18 cellular contexts compared by ENCODE assay signal in the genomic region with DNA sequence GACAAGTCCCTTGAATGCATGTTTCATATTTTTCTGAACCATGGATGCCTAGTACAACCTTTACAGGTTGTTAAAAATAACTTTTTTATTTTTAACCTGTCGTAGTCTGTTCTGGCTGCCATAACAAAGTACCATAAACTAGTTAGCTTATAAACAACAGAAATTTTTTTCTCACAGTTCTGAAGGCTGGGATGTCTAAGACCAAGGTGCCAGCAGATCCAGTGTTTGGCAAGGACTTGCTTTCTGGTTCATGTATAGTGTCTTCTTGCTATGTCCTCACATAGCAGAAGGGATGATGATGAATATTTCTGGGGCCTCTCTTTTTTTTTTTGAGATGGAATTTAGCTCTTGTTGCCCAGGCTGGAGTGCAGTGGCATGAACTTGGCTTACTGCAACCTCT. TPM values are rescaled to one million over a fixed set of nuclear protein-coding genes. Genes with fewer than 3 reads are reported as not detected.
DNase-seq lines count a peak whose midpoint lies in the region; ATAC-seq and TF ChIP-seq lines count a peak whose summit lies in the region.
"Had no signal": no experiment of that assay in that cellular context is flagged by ENCODE, and none has a peak within 500 bp of the region (broad histone marks: within the 10 kb centered on the region; RNA-seq: fewer than 3 reads in every experiment).

No MANE protein-coding gene starts in this region.

- ATAC-seq in left ventricle myocardium superior = peak; percentile 8
- ATAC-seq: GM12878 had no signal

- WGBS in esophagus muscularis mucosa = 44% methylated on average over 1 of the region's 1 CpG

- H3K4me3 ChIP-seq in esophagus muscularis mucosa (no peak overlapping the region), uterus (no peak overlapping the region)
- H3K4me3 ChIP-seq: GM12878, HAP-1 had no signal

- intact Hi-C loops in esophagus muscularis mucosa (cut with DNase I) = no loop called here
- intact Hi-C loops in left ventricle myocardium superior (cut with micrococcal nuclease) = no loop called here
- intact Hi-C loops in uterus (cut with DNase I; ENCODE audit: low total_unique reads) = no loop called here

- TF ChIP-seq CTCF in VCaP (conservative IDR thresholded peaks at IDR 0.05) (no peak), esophagus muscularis mucosa (IDR thresholded peaks at IDR 0.05) (no peak), uterus (IDR thresholded peaks at IDR 0.05) (no peak)

- H3K9me3 ChIP-seq in esophagus muscularis mucosa (no peaks in the 10 kb centered on the region), uterus (no peaks in the 10 kb centered on the region)
- H3K9me3 ChIP-seq: BE2C, HAP-1 had no signal

- peak overlapping the region; percentile 94 for H3K27ac ChIP-seq in VCaP
- peak overlapping the region; percentile 78 to 83 (median 81) for H3K27ac ChIP-seq in esophagus muscularis mucosa (replicated peaks in 1 of 4)
- peak overlapping the region; percentile 79 to 87 for H3K27ac ChIP-seq in uterus

- peaks cover 51 to 69% (median 61%) of the 10 kb centered on the region in 4 donors for H3K4me1 ChIP-seq in esophagus muscularis mucosa
- H3K4me1 ChIP-seq in uterus = peaks cover 0 to 3% of the 10 kb centered on the region in 2 donors
- H3K4me1 ChIP-seq: BE2C, HAP-1 had no signal

- no peak for TF ChIP-seq POLR2A in esophagus muscularis mucosa (IDR thresholded peaks at IDR 0.05; ENCODE audit: low read depth)
- TF ChIP-seq POLR2A in uterus (IDR thresholded peaks at IDR 0.05) = no peak

- no peak for DNase-seq in esophagus muscularis mucosa (ENCODE audit: extremely low spot score)
- no peak for DNase-seq in left ventricle myocardium superior
- no peak for DNase-seq in uterus
- no peak for DNase-seq in NCI-H2029 treated with DMSO at 0.1 percent for 48 hours (lab: John Stamatoyannopoulos, UW)
- DNase-seq in HUDEP-2 (lab: John Stamatoyannopoulos, UW; ENCODE audit: unreplicated experiment in 76 of 76) = no peak
- DNase-seq: ACHN; BE2C; C1 segment of cervical spinal cord; CD4-positive, CD25-positive, alpha-beta regulatory T cell; CD8-positive, alpha-beta memory T cell; COR-L47; DMS 273 treated with DMSO at 0.1 percent for 48 hours; DMS53; DND-41; EL had no signal

- peak; percentile 9 for TF ChIP-seq EP300 in esophagus muscularis mucosa (IDR thresholded peaks at IDR 0.05)

- H3K27me3 ChIP-seq in esophagus muscularis mucosa (no peaks in the 10 kb centered on the region), uterus (no peaks in the 10 kb centered on the region)
- H3K27me3 ChIP-seq: BE2C had no signal

- peaks cover 0 to 43% (median 0%) of the 10 kb centered on the region in 4 donors for H3K36me3 ChIP-seq in esophagus muscularis mucosa
- H3K36me3 ChIP-seq in uterus = no peaks in the 10 kb centered on the region
- H3K36me3 ChIP-seq: BE2C, HAP-1 had no signal

RNA-seq across cellular contexts. Expression of a gene that starts 23.0 kb away (rescaled TPM):
- total RNA-seq in esophagus muscularis mucosa = 100 to 1,000 TPM; 133 to 799 (median 379) TPM
- 42.2 TPM for total RNA-seq in left ventricle myocardium superior
- 1,000 to 10,000 TPM in 2 of 4 donors, 100 to 1,000 TPM in 1, 10 to 100 TPM in 1; 95.2 to 1,545 (median 900) TPM for total RNA-seq in uterus
